ENCODE assay signal across 9 cellular contexts in genomic region chr11:6482431-6482830, GRCh38. TPM values are rescaled to one million over a fixed set of nuclear protein-coding genes. Genes with fewer than 3 reads are reported as not detected.
DNase-seq lines count a peak whose midpoint lies in the region; ATAC-seq, FAIRE-seq and TF ChIP-seq lines count a peak whose summit lies in the region.
"Had no signal": no experiment of that assay in that cellular context is flagged by ENCODE, and none has a peak within 500 bp of the region (broad histone marks: within the 10 kb centered on the region; RNA-seq: fewer than 3 reads in every experiment).

No MANE protein-coding gene starts in this region.

- H3K27me3 ChIP-seq in Caco-2 (replicated peaks; ENCODE audit: control insufficient read depth, insufficient read depth, low read length) (no peaks in the 10 kb centered on the region), PC-3 (ENCODE audit: low read length) (no peaks in the 10 kb centered on the region), neutrophil (no peaks in the 10 kb centered on the region), pancreas (no peaks in the 10 kb centered on the region), body of pancreas (no peaks in the 10 kb centered on the region)

- POLR2A ChIA-PET in Caco-2 (lab: Charles Lee), result interaction anchor here (0.9 kb wide), 1 partner anchor 92 kb away, joined by 3 read pairs; the partner anchor contains the start of gene SMPD1
- POLR2A ChIA-PET in PC-3 (lab: Charles Lee; ENCODE audit: unreplicated experiment), result no interaction called here

- peaks cover 12% of the 10 kb centered on the region for H3K4me1 Mint-ChIP-seq in Caco-2 (ENCODE audit: low read depth, unreplicated experiment)
- peaks cover 25% of the 10 kb centered on the region for H3K4me1 Mint-ChIP-seq in endothelial cell (ENCODE audit: unreplicated experiment)

- H3K27ac ChIP-seq in PC-3 (ENCODE audit: low read length) (no peak overlapping the region), neutrophil (peak overlapping the region; percentile 92), pancreas (peak overlapping the region in 1 of 4 donors; percentile 94), body of pancreas (peak overlapping the region in 2 of 4 donors; percentile 91 to 95)

- H4K20me1 ChIP-seq in PC-3 (ENCODE audit: low read length), result no peaks in the 10 kb centered on the region

- no peak overlapping the region for H2AFZ ChIP-seq in PC-3 (ENCODE audit: low read length)

- CTCF ChIA-PET in Caco-2 (lab: Charles Lee), result interaction anchor here (1.6 to 1.7 kb wide), 2 partner anchors 39 to 103 kb away, joined by 5 to 15 read pairs; no protein-coding TSS in a partner anchor
- CTCF ChIA-PET in PC-3 (lab: Charles Lee), result no interaction called here

- TF ChIP-seq POLR2A in body of pancreas (IDR thresholded peaks at IDR 0.05), result no peak

- BruUV-seq in Caco-2 (replicated peaks; lab: Mats Ljungman, UMichigan), result no TSS peak
- BruUV-seq in PC-3 (replicated peaks; lab: Mats Ljungman, UMichigan), result no TSS peak

- peak overlapping the region; percentile 92 for H3K4me2 ChIP-seq in PC-3 (ENCODE audit: low read length)

- no peak for TF ChIP-seq CTCF in Caco-2 (IDR thresholded peaks at IDR 0.05; ENCODE audit: insufficient read depth in 1 of 2, low read depth in 1 of 2, low read length in 1 of 2, severe bottlenecking in 1 of 2, unreplicated experiment in 1 of 2)
- no peak for TF ChIP-seq CTCF in PC-3 (conservative IDR thresholded peaks at IDR 0.05; ENCODE audit: low read depth, low read length)
- no peak for TF ChIP-seq CTCF in endothelial cell (IDR thresholded peaks at IDR 0.05; ENCODE audit: unreplicated experiment)
- no peak for TF ChIP-seq CTCF in neutrophil (IDR thresholded peaks at IDR 0.05)
- TF ChIP-seq CTCF in pancreas (IDR thresholded peaks at IDR 0.05), result no peak
- no peak for TF ChIP-seq CTCF in body of pancreas (IDR thresholded peaks at IDR 0.05)

- H3K4me3 Mint-ChIP-seq in Caco-2 (ENCODE audit: unreplicated experiment) (peak overlapping the region; percentile 97), endothelial cell (ENCODE audit: unreplicated experiment) (peak overlapping the region; percentile 96)

- H3K36me3 Mint-ChIP-seq in Caco-2 (ENCODE audit: insufficient read depth, unreplicated experiment) (peaks cover 62% of the 10 kb centered on the region), endothelial cell (ENCODE audit: low read depth, unreplicated experiment) (peaks cover 13% of the 10 kb centered on the region)

- peak overlapping the region; percentile 96 for H3K9ac ChIP-seq in PC-3 (ENCODE audit: low read length)

- H3K27me3 Mint-ChIP-seq in Caco-2 (ENCODE audit: insufficient read depth, unreplicated experiment), result no peaks in the 10 kb centered on the region
- peaks cover 6% of the 10 kb centered on the region for H3K27me3 Mint-ChIP-seq in endothelial cell (ENCODE audit: unreplicated experiment)

- FAIRE-seq in pancreas (lab: Jason Lieb, UNC), result no peak

- H3K4me1 ChIP-seq in Caco-2 (peaks cover 51% of the 10 kb centered on the region), PC-3 (ENCODE audit: insufficient read depth, low read length) (peaks cover 12% of the 10 kb centered on the region), neutrophil (ENCODE audit: control insufficient read depth in 1 of 2, insufficient read depth in 1 of 2, low read depth in 1 of 2, low read length in 1 of 2) (peaks cover 18 to 23% of the 10 kb centered on the region in 2 experiments), pancreas (peaks cover 16 to 24% (median 16%) of the 10 kb centered on the region in 3 donors), body of pancreas (peaks cover 36% of the 10 kb centered on the region)

- H3K9me3 Mint-ChIP-seq in Caco-2 (ENCODE audit: unreplicated experiment), result no peaks in the 10 kb centered on the region
- no peaks in the 10 kb centered on the region for H3K9me3 Mint-ChIP-seq in endothelial cell (ENCODE audit: unreplicated experiment)

- intact Hi-C loops in Caco-2 (cut with micrococcal nuclease; ENCODE audit: unreplicated experiment) (loop anchor here (5.0 kb wide), 1 partner anchor 250 kb away; the partner anchor contains the start of gene FHIP1B), PC-3 (cut with micrococcal nuclease) (loop anchor here (5.0 kb wide), 1 partner anchor 120 kb away; the partner anchor contains the start of genes ILK and RRP8), pancreas (cut with DNase I) (no loop called here), body of pancreas (cut with DNase I) (loop anchor here (10.0 kb wide), 2 partner anchors 98 to 122 kb away; partner anchors contain the start of genes ILK and RRP8)

- H3K36me3 ChIP-seq in Caco-2 (ENCODE audit: control insufficient read depth, insufficient read depth, low read length), result peaks cover 7% of the 10 kb centered on the region; the same call in 1 of the 2 replicates
- peaks cover 44% of the 10 kb centered on the region for H3K36me3 ChIP-seq in PC-3 (ENCODE audit: low read depth, low read length)
- H3K36me3 ChIP-seq in neutrophil, result peaks cover 12% of the 10 kb centered on the region
- H3K36me3 ChIP-seq in pancreas, result peaks cover 0 to 22% (median 9%) of the 10 kb centered on the region in 3 donors
- H3K36me3 ChIP-seq in body of pancreas (replicated peaks in 1 of 2; ENCODE audit: insufficient read depth in 1 of 2, low read depth in 2 of 2), result peaks cover 4 to 9% of the 10 kb centered on the region in 2 donors

- no peaks in the 10 kb centered on the region for H3K9me2 ChIP-seq in PC-3 (replicated peaks; ENCODE audit: low read length)

- H3K27ac Mint-ChIP-seq in Caco-2 (ENCODE audit: unreplicated experiment), result peak overlapping the region; percentile 53
- H3K27ac Mint-ChIP-seq in endothelial cell (ENCODE audit: unreplicated experiment), result peak overlapping the region; percentile 86

- ATAC-seq in PC-3 (no peak), HG03342 (IDR thresholded peaks at IDR 0.05; ENCODE audit: unreplicated experiment) (no peak), pancreas (no peak), body of pancreas (no peak)

- no peaks in the 10 kb centered on the region for H3K9me3 ChIP-seq in Caco-2
- no peaks in the 10 kb centered on the region for H3K9me3 ChIP-seq in PC-3 (ENCODE audit: low read length)
- no peaks in the 10 kb centered on the region for H3K9me3 ChIP-seq in neutrophil
- no peaks in the 10 kb centered on the region for H3K9me3 ChIP-seq in pancreas
- no peaks in the 10 kb centered on the region for H3K9me3 ChIP-seq in body of pancreas

- H3K4me3 ChIP-seq in Caco-2 (ENCODE audit: low read depth, low read length), result peak overlapping the region; percentile 88
- H3K4me3 ChIP-seq in PC-3 (ENCODE audit: low read length), result peak overlapping the region; percentile 95
- peak overlapping the region in 1 of 2 experiments; percentile 87 for H3K4me3 ChIP-seq in neutrophil (ENCODE audit: low read depth in 1 of 2, low read length in 1 of 2)
- peak overlapping the region in 2 of 4 donors; percentile 77 to 81 for H3K4me3 ChIP-seq in pancreas
- no peak overlapping the region for H3K4me3 ChIP-seq in body of pancreas

- H3K79me2 ChIP-seq in PC-3 (ENCODE audit: low read length), result peaks cover 57% of the 10 kb centered on the region

- H3F3A ChIP-seq in PC-3 (ENCODE audit: low read length, unreplicated experiment), result no peaks in the 10 kb centered on the region

- DNase-seq in Caco-2 (no peak), PC-3 (no peak), endothelial cell (ENCODE audit: low spot score) (no peak), GM03348 (ENCODE audit: low spot score) (no peak), pancreas (no peak), body of pancreas (no peak)
- DNase-seq: NCI-H748 treated with DMSO at 0.1 percent for 48 hours had no signal

- 61 to 64% methylated on average over 5 of the region's 5 CpGs for WGBS in pancreas, 2 donors
- 65 to 69% methylated on average over 5 of the region's 5 CpGs for WGBS in body of pancreas, 2 donors

RNA-seq across cellular contexts. Expression of gene TIMM10B, which starts 1.1 kb away (rescaled TPM):
- 52.4 and 53.1 TPM in 2 replicates for total RNA-seq in Caco-2 (2022)
- total RNA-seq in PC-3 (2014; rRNA removed), result 25.5 and 26.4 TPM in 2 replicates
- 42.2 TPM for total RNA-seq in endothelial cell (ENCODE audit: unreplicated experiment)
- 10 to 100 TPM; 11.8 to 20.9 (median 16.1) TPM for total RNA-seq in pancreas
- polyA plus RNA-seq in pancreas, result 10 to 100 TPM in 1 of 2 donors, 1 to 10 TPM in 1; 8.2 to 19.4 TPM
- total RNA-seq in body of pancreas, result 10 to 100 TPM; 17.1 to 22.3 TPM

RNA-seq across cellular contexts. Expression of gene ARFIP2, which starts 1.3 kb away (rescaled TPM):
- total RNA-seq in Caco-2 (2022) (94.6 and 100 TPM in 2 replicates), PC-3 (2014; rRNA removed) (57.2 and 65.2 TPM in 2 replicates), endothelial cell (ENCODE audit: unreplicated experiment) (46.7 TPM), pancreas (10 to 100 TPM; 30.5 to 44.9 (median 35.0) TPM), body of pancreas (10 to 100 TPM; 47.2 to 82.7 TPM)
- polyA plus RNA-seq in pancreas, result 10 to 100 TPM; 53.7 to 92.0 TPM

RNA-seq across cellular contexts. Expression of gene TRIM3, which starts 8.7 kb away (rescaled TPM):
- total RNA-seq in Caco-2 (2022) (28.0 and 33.4 TPM in 2 replicates), PC-3 (2014; rRNA removed) (20.3 and 24.7 TPM in 2 replicates), endothelial cell (ENCODE audit: unreplicated experiment) (26.0 TPM), pancreas (10 to 100 TPM in 1 of 6 donors, 1 to 10 TPM in 5; 5.2 to 13.7 (median 6.8) TPM), body of pancreas (10 to 100 TPM; 22.1 to 24.9 TPM)
- polyA plus RNA-seq in pancreas, result 10 to 100 TPM; 16.5 to 30.8 TPM

RNA-seq across cellular contexts. Expression of gene DNHD1, which starts 14.6 kb away (rescaled TPM):
- total RNA-seq in Caco-2 (2022), result 5.7 and 6.7 TPM in 2 replicates
- total RNA-seq in PC-3 (2014; rRNA removed), result 9.3 and 14.5 TPM in 2 replicates
- 8.5 TPM for total RNA-seq in endothelial cell (ENCODE audit: unreplicated experiment)
- 1 to 10 TPM; 1.9 to 4.3 (median 3.2) TPM for total RNA-seq in pancreas
- 10 to 100 TPM in 1 of 2 donors, 1 to 10 TPM in 1; 9.5 to 11.2 TPM for polyA plus RNA-seq in pancreas
- total RNA-seq in body of pancreas, result 10 to 100 TPM; 14.5 to 19.1 TPM

RNA-seq across cellular contexts. Expression of gene HPX, which starts 41.6 kb away (rescaled TPM):
- total RNA-seq in Caco-2 (2022) (10.7 and 10.9 TPM in 2 replicates), PC-3 (2014; rRNA removed) (1.6 TPM in 1 of 2 replicates, not detected in the other), endothelial cell (ENCODE audit: unreplicated experiment) (1.4 TPM), pancreas (1 to 10 TPM in 5 of 6 donors, under 1 TPM in 1; 0.91 to 4.1 (median 1.8) TPM), body of pancreas (1 to 10 TPM in 1 of 2 donors, not detected in 1; 1.3 TPM)
- polyA plus RNA-seq in pancreas, result 1 to 10 TPM; 4.2 to 5.2 TPM

Comparison
In these comparisons a context has a peak if more than half of its experiments do, and no peak if none do; other contexts are left out.
1. H3K4me3 ChIP-seq: peak in Caco-2 (single experiment) and PC-3 (single experiment); none in body of pancreas (0 of 2).
2. intact Hi-C loops: an anchor here in Caco-2 (5.0 kb wide), PC-3 (5.0 kb wide) and body of pancreas (10.0 kb wide); none called in pancreas.